In genomic region chr14:21107360-21107781, GRCh38 we compare ENCODE assay signal across 12 cellular contexts. TPM values are rescaled to one million over a fixed set of nuclear protein-coding genes. Genes with fewer than 3 reads are reported as not detected.
DNase-seq lines count a peak whose midpoint lies in the region; ATAC-seq, FAIRE-seq and TF ChIP-seq lines count a peak whose summit lies in the region.
"Had no signal": no experiment of that assay in that cellular context is flagged by ENCODE, and none has a peak within 500 bp of the region (broad histone marks: within the 10 kb centered on the region; RNA-seq: fewer than 3 reads in every experiment).

No MANE protein-coding gene starts in this region.

- DNase-seq in HL-60 (ENCODE audit: low read depth in 1 of 2, low spot score in 1 of 2), result no peak
- peak; percentile 52 to 83 (median 73) for DNase-seq in adrenal gland
- DNase-seq in keratinocyte (ENCODE audit: low read depth, low spot score), result no peak
- DNase-seq in stimulated activated effector memory CD8-positive, alpha-beta T cell treated with anti-CD3 and anti-CD28 coated beads, Interleukin-12 subunit alpha, Interleukin-12 subunit beta, amount 100 ng/mL, for 72 hours (ENCODE audit: low spot score in 2 of 2), result no peak
- DNase-seq in stimulated activated CD4-positive, alpha-beta T cell treated with anti-CD3 and anti-CD28 coated beads, Interleukin-15, amount 100 ng/mL, for 24 hours, result no peak
- DNase-seq in activated CD8-positive, alpha-beta memory T cell treated with anti-CD3 and anti-CD28 coated beads for 24 hours, result no peak
- no peak for DNase-seq in CD8-positive, alpha-beta T cell

- H4K20me1 ChIP-seq in keratinocyte (ENCODE audit: control insufficient read depth, extremely low read depth, insufficient read depth, low read length), result no peaks in the 10 kb centered on the region

- ATAC-seq in stimulated activated effector memory CD8-positive, alpha-beta T cell treated with anti-CD3 and anti-CD28 coated beads, Interleukin-12 subunit alpha, Interleukin-12 subunit beta, amount 100 ng/mL, for 72 hours, result no peak
- ATAC-seq in HG02884 (IDR thresholded peaks at IDR 0.05; ENCODE audit: unreplicated experiment), result no peak
- no peak for ATAC-seq in CD8-positive, alpha-beta T cell

- no peak for FAIRE-seq in keratinocyte (lab: Jason Lieb, UNC)
- FAIRE-seq: colon, pancreas, TTC549 had no signal

- dilution Hi-C loops in keratinocyte (cut with MboI; ENCODE audit: extremely low pct_ligation_motif_present, low sequenced_read_pairs), result no loop called here

- peak overlapping the region; percentile 35 for H3K27ac Mint-ChIP-seq in stimulated activated effector memory CD8-positive, alpha-beta T cell treated with anti-CD3 and anti-CD28 coated beads, Interleukin-12 subunit alpha, Interleukin-12 subunit beta, amount 100 ng/mL, for 72 hours
- H3K27ac Mint-ChIP-seq in CD8-positive, alpha-beta T cell, result no peak overlapping the region

- no peak overlapping the region for H3K9ac ChIP-seq in keratinocyte (ENCODE audit: control insufficient read depth, extremely low read depth, insufficient read depth, low read length)

- WGBS in adrenal gland, 4 donors, result 34 to 63% (median 43%) methylated on average over 2 to 3 of the region's 3 CpGs

- peaks cover 36% of the 10 kb centered on the region for H3K4me1 Mint-ChIP-seq in stimulated activated effector memory CD8-positive, alpha-beta T cell treated with anti-CD3 and anti-CD28 coated beads, Interleukin-12 subunit alpha, Interleukin-12 subunit beta, amount 100 ng/mL, for 72 hours
- peaks cover 16% of the 10 kb centered on the region for H3K4me1 Mint-ChIP-seq in CD8-positive, alpha-beta T cell (ENCODE audit: low read depth)

- H3K9me3 Mint-ChIP-seq in stimulated activated effector memory CD8-positive, alpha-beta T cell treated with anti-CD3 and anti-CD28 coated beads, Interleukin-12 subunit alpha, Interleukin-12 subunit beta, amount 100 ng/mL, for 72 hours, result no peaks in the 10 kb centered on the region
- H3K9me3 Mint-ChIP-seq in CD8-positive, alpha-beta T cell, result no peaks in the 10 kb centered on the region

- no peak for TF ChIP-seq CTCF in HL-60 (IDR thresholded peaks at IDR 0.05; ENCODE audit: insufficient read depth, low read length)
- TF ChIP-seq CTCF in adrenal gland (IDR thresholded peaks at IDR 0.05), result no peak
- TF ChIP-seq CTCF in keratinocyte (optimal IDR thresholded peaks at IDR 0.05 in 1 of 3, IDR thresholded peaks at IDR 0.05 in 1 of 3, conservative IDR thresholded peaks at IDR 0.05 in 1 of 3; ENCODE audit: extremely low read depth in 1 of 3, insufficient read depth in 2 of 3, low read length in 3 of 3), result no peak
- TF ChIP-seq CTCF in CD8-positive, alpha-beta T cell (IDR thresholded peaks at IDR 0.05), result no peak

- H3K27ac ChIP-seq in HL-60 (replicated peaks) (peak overlapping the region; percentile 40), adrenal gland (peak overlapping the region; percentile 77 to 99 (median 97)), keratinocyte (ENCODE audit: control insufficient read depth, insufficient read depth, low read length) (peak overlapping the region; percentile 60)
- H3K27ac ChIP-seq in CD8-positive, alpha-beta T cell (ENCODE audit: low read depth, low read length), result no peak overlapping the region

- POLR2A ChIA-PET in CD8-positive, alpha-beta T cell (lab: Charles Lee), result no interaction called here

- H3K4me3 ChIP-seq in HL-60 (replicated peaks; ENCODE audit: insufficient read depth, low read length) (no peak overlapping the region), adrenal gland (no peak overlapping the region), keratinocyte (ENCODE audit: control insufficient read depth in 2 of 3, extremely low read depth in 1 of 3, insufficient read depth in 2 of 3, low read depth in 1 of 3, low read length in 3 of 3) (no peak overlapping the region)
- H3K4me3 ChIP-seq in CD8-positive, alpha-beta T cell (ENCODE audit: low read depth, low read length), result no peak overlapping the region
- H3K4me3 ChIP-seq: pancreas had no signal

- H3K9me3 ChIP-seq in adrenal gland (replicated peaks in 1 of 3), result no peaks in the 10 kb centered on the region
- H3K9me3 ChIP-seq in keratinocyte (ENCODE audit: control insufficient read depth, low read depth, low read length), result no peaks in the 10 kb centered on the region
- no peaks in the 10 kb centered on the region for H3K9me3 ChIP-seq in CD8-positive, alpha-beta T cell (ENCODE audit: low read length)
- H3K9me3 ChIP-seq: pancreas had no signal

- peaks cover 12% of the 10 kb centered on the region for H3K36me3 Mint-ChIP-seq in stimulated activated effector memory CD8-positive, alpha-beta T cell treated with anti-CD3 and anti-CD28 coated beads, Interleukin-12 subunit alpha, Interleukin-12 subunit beta, amount 100 ng/mL, for 72 hours
- no peaks in the 10 kb centered on the region for H3K36me3 Mint-ChIP-seq in CD8-positive, alpha-beta T cell

- H3K4me3 Mint-ChIP-seq in stimulated activated effector memory CD8-positive, alpha-beta T cell treated with anti-CD3 and anti-CD28 coated beads, Interleukin-12 subunit alpha, Interleukin-12 subunit beta, amount 100 ng/mL, for 72 hours, result no peak overlapping the region
- no peak overlapping the region for H3K4me3 Mint-ChIP-seq in CD8-positive, alpha-beta T cell

- H3K4me1 ChIP-seq in adrenal gland (replicated peaks in 1 of 2), result peaks cover 29 to 40% of the 10 kb centered on the region in 2 donors
- peaks cover 48% of the 10 kb centered on the region for H3K4me1 ChIP-seq in keratinocyte (ENCODE audit: control insufficient read depth, extremely low read depth, insufficient read depth, low read length)
- H3K4me1 ChIP-seq in CD8-positive, alpha-beta T cell (ENCODE audit: insufficient read depth, low read length), result peaks cover 13% of the 10 kb centered on the region

- TF ChIP-seq POLR2A in adrenal gland (IDR thresholded peaks at IDR 0.05), result peak in 1 of 2 donors; percentile 16

- H3K36me3 ChIP-seq in adrenal gland (replicated peaks in 1 of 2) (no peaks in the 10 kb centered on the region), keratinocyte (ENCODE audit: control insufficient read depth in 2 of 2, extremely low read depth in 1 of 2, insufficient read depth in 2 of 2, low read length in 2 of 2) (no peaks in the 10 kb centered on the region)
- no peaks in the 10 kb centered on the region for H3K36me3 ChIP-seq in CD8-positive, alpha-beta T cell (ENCODE audit: insufficient read depth, low read length)
- H3K36me3 ChIP-seq: pancreas had no signal

- CTCF ChIA-PET in CD8-positive, alpha-beta T cell (lab: Charles Lee), result interaction anchor here (0.8 to 11.8 kb wide), 5 partner anchors 13 to 92 kb away, joined by 3 to 336 read pairs (median 185); no protein-coding TSS in a partner anchor

- peaks cover 7% of the 10 kb centered on the region for H3K79me2 ChIP-seq in keratinocyte (ENCODE audit: control insufficient read depth, insufficient read depth, low read length)

- peak overlapping the region; percentile 83 for H3K4me2 ChIP-seq in keratinocyte (ENCODE audit: control insufficient read depth, extremely low read depth, insufficient read depth, low read depth, low read length)

- H3K27me3 Mint-ChIP-seq in CD8-positive, alpha-beta T cell (ENCODE audit: low read depth), result no peaks in the 10 kb centered on the region

- H3K27me3 ChIP-seq in HL-60 (ENCODE audit: insufficient read depth, poor library complexity, severe bottlenecking) (no peaks in the 10 kb centered on the region), adrenal gland (no peaks in the 10 kb centered on the region), keratinocyte (ENCODE audit: control insufficient read depth, extremely low read depth, insufficient read depth, low read length) (no peaks in the 10 kb centered on the region)
- H3K27me3 ChIP-seq in CD8-positive, alpha-beta T cell (ENCODE audit: insufficient read depth, low read length), result no peaks in the 10 kb centered on the region
- H3K27me3 ChIP-seq: pancreas had no signal

- intact Hi-C loops in adrenal gland (cut with DNase I), result no loop called here
- intact Hi-C loops in CD8-positive, alpha-beta T cell (cut with DNase I, micrococcal nuclease), result loop anchor here in 1 of 2 experiments (1.0 to 10.0 kb wide), 5 partner anchors 40 to 763 kb away; partner anchors contain the start of genes HNRNPC and PARP2

- H3K9me1 ChIP-seq in keratinocyte (ENCODE audit: control insufficient read depth, extremely low read depth, insufficient read depth, low read length), result no peaks in the 10 kb centered on the region

- peak overlapping the region; percentile 75 for H2AFZ ChIP-seq in keratinocyte (ENCODE audit: control insufficient read depth, low read length)

RNA-seq across cellular contexts. Expression of gene TMEM253, which starts 6.5 kb away (rescaled TPM):
- 1 to 10 TPM in 5 of 8 donors, under 1 TPM in 2, not detected in 1; 0.55 to 3.9 (median 1.1) TPM for total RNA-seq in adrenal gland
- polyA plus RNA-seq in adrenal gland (1 to 10 TPM; 2.6 to 8.8 (median 8.0) TPM), keratinocyte (1.1 to 1.4 TPM (median 1.3 TPM) in 3 replicates)
- 1.2 TPM for polyA plus RNA-seq in keratinocyte (2011; ENCODE audit: low read depth)
- polyA plus RNA-seq in keratinocyte (2011; cell fraction: cytosol; rRNA removed), result 0.74 and 1.1 TPM in 2 replicates
- polyA plus RNA-seq in keratinocyte (2011; cell fraction: nucleus; rRNA removed), result 1.7 and 1.8 TPM in 2 replicates
- polyA plus RNA-seq in keratinocyte (2012; ENCODE audit: low replicate concordance), result 1.4 and 2.1 TPM in 2 replicates
- polyA minus RNA-seq in keratinocyte, result 0.63 to 1.9 TPM (median 1.2 TPM) in 3 replicates
- not detected for polyA minus RNA-seq in keratinocyte (2011; cell fraction: cytosol; rRNA and poly(A)+ RNA removed)
- 0.53 TPM in 1 of 2 replicates, not detected in the other for polyA minus RNA-seq in keratinocyte (2011; cell fraction: nucleus; rRNA and poly(A)+ RNA removed)
- not detected for total RNA-seq in CD8-positive, alpha-beta T cell

RNA-seq across cellular contexts. Expression of gene ZNF219, which starts 8.9 kb away (rescaled TPM):
- 100 to 1,000 TPM in 6 of 8 donors, 10 to 100 TPM in 2; 81.8 to 169 (median 113) TPM for total RNA-seq in adrenal gland
- polyA plus RNA-seq in adrenal gland (10 to 100 TPM; 14.8 to 97.2 (median 85.8) TPM), keratinocyte (23.1 to 35.3 TPM (median 24.8 TPM) in 3 replicates)
- polyA plus RNA-seq in keratinocyte (2011; ENCODE audit: low read depth), result 3.3 TPM
- 13.6 and 54.2 TPM in 2 replicates for polyA plus RNA-seq in keratinocyte (2011; cell fraction: cytosol; rRNA removed)
- 92.2 and 119 TPM in 2 replicates for polyA plus RNA-seq in keratinocyte (2011; cell fraction: nucleus; rRNA removed)
- polyA plus RNA-seq in keratinocyte (2012; ENCODE audit: low replicate concordance), result 23.8 and 28.7 TPM in 2 replicates
- polyA minus RNA-seq in keratinocyte, result 16.3 to 21.7 TPM (median 21.3 TPM) in 3 replicates
- polyA minus RNA-seq in keratinocyte (2011; cell fraction: cytosol; rRNA and poly(A)+ RNA removed), result 57.2 TPM
- 23.7 and 26.5 TPM in 2 replicates for polyA minus RNA-seq in keratinocyte (2011; cell fraction: nucleus; rRNA and poly(A)+ RNA removed)
- 1 to 10 TPM; 6.8 to 7.4 TPM for total RNA-seq in CD8-positive, alpha-beta T cell

RNA-seq across cellular contexts. Expression of gene ARHGEF40, which starts 37.3 kb away (rescaled TPM):
- 100 to 1,000 TPM; 108 to 258 (median 151) TPM for total RNA-seq in adrenal gland
- polyA plus RNA-seq in adrenal gland (100 to 1,000 TPM; 126 to 148 (median 137) TPM), keratinocyte (8.7 to 14.4 TPM (median 11.9 TPM) in 3 replicates)
- polyA plus RNA-seq in keratinocyte (2011; ENCODE audit: low read depth), result 7.7 TPM
- 10.9 and 11.1 TPM in 2 replicates for polyA plus RNA-seq in keratinocyte (2011; cell fraction: cytosol; rRNA removed)
- 34.3 and 52.7 TPM in 2 replicates for polyA plus RNA-seq in keratinocyte (2011; cell fraction: nucleus; rRNA removed)
- 7.0 and 8.0 TPM in 2 replicates for polyA plus RNA-seq in keratinocyte (2012; ENCODE audit: low replicate concordance)
- polyA minus RNA-seq in keratinocyte, result 10.5 to 39.4 TPM (median 26.2 TPM) in 3 replicates
- 9.4 TPM for polyA minus RNA-seq in keratinocyte (2011; cell fraction: cytosol; rRNA and poly(A)+ RNA removed)
- 14.1 and 16.1 TPM in 2 replicates for polyA minus RNA-seq in keratinocyte (2011; cell fraction: nucleus; rRNA and poly(A)+ RNA removed)
- total RNA-seq in CD8-positive, alpha-beta T cell, result under 1 TPM; 0.76 to 0.92 TPM

RNA-seq across cellular contexts. Expression of gene OR5AU1, which starts 48.5 kb away (rescaled TPM):
- total RNA-seq in adrenal gland, result not detected
- not detected for polyA plus RNA-seq in adrenal gland
- not detected in 3 replicates for polyA plus RNA-seq in keratinocyte
- polyA plus RNA-seq in keratinocyte (2011; ENCODE audit: low read depth), result not detected
- polyA plus RNA-seq in keratinocyte (2011; cell fraction: cytosol; rRNA removed), result not detected in 2 replicates
- polyA plus RNA-seq in keratinocyte (2011; cell fraction: nucleus; rRNA removed), result not detected in 2 replicates
- polyA plus RNA-seq in keratinocyte (2012; ENCODE audit: low replicate concordance), result not detected in 2 replicates
- not detected in 3 replicates for polyA minus RNA-seq in keratinocyte
- polyA minus RNA-seq in keratinocyte (2011; cell fraction: cytosol; rRNA and poly(A)+ RNA removed), result not detected
- not detected in 2 replicates for polyA minus RNA-seq in keratinocyte (2011; cell fraction: nucleus; rRNA and poly(A)+ RNA removed)
- not detected for total RNA-seq in CD8-positive, alpha-beta T cell
- total RNA-seq: pancreas had no signal
- polyA plus RNA-seq: pancreas had no signal

RNA-seq across cellular contexts. Expression of gene RNASE8, which starts 49.7 kb away (rescaled TPM):
- total RNA-seq in adrenal gland, result not detected
- not detected for polyA plus RNA-seq in adrenal gland
- not detected in 3 replicates for polyA plus RNA-seq in keratinocyte
- 0.45 TPM for polyA plus RNA-seq in keratinocyte (2011; ENCODE audit: low read depth)
- polyA plus RNA-seq in keratinocyte (2011; cell fraction: cytosol; rRNA removed), result not detected in 2 replicates
- not detected in 2 replicates for polyA plus RNA-seq in keratinocyte (2011; cell fraction: nucleus; rRNA removed)
- polyA plus RNA-seq in keratinocyte (2012; ENCODE audit: low replicate concordance), result 0.63 TPM in 1 of 2 replicates, not detected in the other
- polyA minus RNA-seq in keratinocyte, result not detected in 3 replicates
- polyA minus RNA-seq in keratinocyte (2011; cell fraction: cytosol; rRNA and poly(A)+ RNA removed), result not detected
- not detected in 2 replicates for polyA minus RNA-seq in keratinocyte (2011; cell fraction: nucleus; rRNA and poly(A)+ RNA removed)
- not detected for total RNA-seq in CD8-positive, alpha-beta T cell
- total RNA-seq: Calu3, pancreas had no signal
- polyA plus RNA-seq: pancreas had no signal

Comparison
In these comparisons a context has a peak if more than half of its experiments do, and no peak if none do; other contexts are left out.
1. DNase-seq: peak in adrenal gland (7 of 7); none in HL-60 (0 of 2), keratinocyte (single experiment), stimulated activated effector memory CD8-positive, alpha-beta T cell treated with anti-CD3 and anti-CD28 coated beads, Interleukin-12 subunit alpha, Interleukin-12 subunit beta, amount 100 ng/mL, for 72 hours (0 of 2), stimulated activated CD4-positive, alpha-beta T cell treated with anti-CD3 and anti-CD28 coated beads, Interleukin-15, amount 100 ng/mL, for 24 hours (single experiment), activated CD8-positive, alpha-beta memory T cell treated with anti-CD3 and anti-CD28 coated beads for 24 hours (single experiment) and CD8-positive, alpha-beta T cell (0 of 7).
2. RNA of gene ZNF219, which starts 8.9 kb away (total RNA-seq): 81.8 to 169 TPM in adrenal gland; 6.8 to 7.4 TPM in CD8-positive, alpha-beta T cell; every median in the first group is over 4 times any median in the second.
3. RNA of gene ARHGEF40, which starts 37.3 kb away (total RNA-seq): 108 to 258 TPM in adrenal gland; 0.76 to 0.92 TPM in CD8-positive, alpha-beta T cell; every median in the first group is over 10 times any median in the second.